Comparison of ENCODE assay signal across 1 cellular context in genomic region chr4:5387457-5387856, GRCh38.
TF ChIP-seq lines count a peak whose summit lies in the region.

No MANE protein-coding gene starts in this region.

TF ChIP-seq in HepG2, 621 proteins besides CTCF, POLR2A, EP300 and RAD21 (continued from another document):
- no peak for TF ChIP-seq U2AF2 (IDR thresholded peaks at IDR 0.05; ENCODE audit: low read depth, low read length)
- no peak for TF ChIP-seq TRIM22 (IDR thresholded peaks at IDR 0.05)
- TF ChIP-seq SIN3A (IDR thresholded peaks at IDR 0.05; ENCODE audit: borderline replicate concordance, low read depth, low read length) = no peak
- TF ChIP-seq HCFC1 (IDR thresholded peaks at IDR 0.05; ENCODE audit: low read depth, low read length) = no peak
- no peak for TF ChIP-seq JUN (CRISPR knock-in tag; IDR thresholded peaks at IDR 0.05)
- TF ChIP-seq KLF11 (CRISPR knock-in tag; IDR thresholded peaks at IDR 0.05) = no peak
- no peak for TF ChIP-seq ZKSCAN5 (CRISPR knock-in tag; IDR thresholded peaks at IDR 0.05)
- TF ChIP-seq RFX3 (CRISPR knock-in tag; IDR thresholded peaks at IDR 0.05) = no peak
- no peak for TF ChIP-seq ZNF280B (CRISPR knock-in tag; IDR thresholded peaks at IDR 0.05; ENCODE audit: borderline replicate concordance)
- no peak for TF ChIP-seq NFIC (IDR thresholded peaks at IDR 0.05; ENCODE audit: low read length)
- TF ChIP-seq CCAR2 (optimal IDR thresholded peaks at IDR 0.05; ENCODE audit: low read depth, low read length) = no peak
- TF ChIP-seq SALL2 (CRISPR knock-in tag; IDR thresholded peaks at IDR 0.05) = no peak
- no peak for TF ChIP-seq CERS6 (CRISPR knock-in tag; IDR thresholded peaks at IDR 0.05)
- no peak for TF ChIP-seq ZNF766 (CRISPR knock-in tag; IDR thresholded peaks at IDR 0.05; ENCODE audit: borderline replicate concordance)
- TF ChIP-seq TFDP1 (CRISPR knock-in tag; IDR thresholded peaks at IDR 0.05; ENCODE audit: borderline replicate concordance) = no peak
- TF ChIP-seq NAIF1 (CRISPR knock-in tag; IDR thresholded peaks at IDR 0.05; ENCODE audit: borderline replicate concordance) = no peak
- TF ChIP-seq ZNF431 (CRISPR knock-in tag; IDR thresholded peaks at IDR 0.05; ENCODE audit: borderline replicate concordance, low read depth) = no peak
